Comparison of ENCODE assay signal across 18 cellular contexts in the genomic region with DNA sequence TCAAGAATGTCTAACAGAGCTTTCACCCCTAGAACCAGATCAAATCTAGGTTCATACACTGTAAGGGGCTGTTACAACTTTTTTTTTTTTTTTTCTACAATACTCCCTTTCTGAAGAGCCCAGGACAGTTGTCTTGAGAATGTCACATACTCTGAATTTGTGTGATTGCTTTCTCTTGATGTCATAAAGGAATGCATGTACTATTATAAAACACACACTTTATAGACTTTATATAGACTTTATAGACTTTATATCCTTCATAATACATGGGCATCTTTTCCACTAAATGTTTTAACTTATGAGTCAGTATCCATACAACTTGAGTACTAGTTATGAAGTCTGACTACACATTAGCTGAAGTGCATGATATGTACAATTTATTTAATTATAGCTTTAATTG. TPM values are rescaled to one million over a fixed set of nuclear protein-coding genes. Genes with fewer than 3 reads are reported as not detected.
DNase-seq lines count a peak whose midpoint lies in the region; ATAC-seq and TF ChIP-seq lines count a peak whose summit lies in the region.
"Had no signal": no experiment of that assay in that cellular context is flagged by ENCODE, and none has a peak within 500 bp of the region (broad histone marks: within the 10 kb centered on the region; RNA-seq: fewer than 3 reads in every experiment).

No MANE protein-coding gene starts in this region.

- ATAC-seq in activated T-cell treated with anti-CD3 and anti-CD28 coated beads, Interleukin-2, amount 50 U/mL, for 72 hours (replicated peaks in 1 of 2): no peak
- no peak for ATAC-seq in activated T-cell treated with anti-CD3 and anti-CD28 coated beads, Interleukin-2, amount 50 U/mL, for 4 hours
- ATAC-seq in memory B cell (ENCODE audit: low read depth): no peak
- ATAC-seq in GM18907 (IDR thresholded peaks at IDR 0.05; ENCODE audit: unreplicated experiment): no peak
- ATAC-seq in GM21723 (IDR thresholded peaks at IDR 0.05; ENCODE audit: unreplicated experiment): no peak
- ATAC-seq: HCT116, HepG2 had no signal

- no peak overlapping the region for H3K4me3 ChIP-seq in neural progenitor cell
- H3K4me3 ChIP-seq: BLaER1 had no signal

- no peak overlapping the region for H3K27ac ChIP-seq in neural progenitor cell
- H3K27ac ChIP-seq: 22Rv1, BLaER1 had no signal

- no peaks in the 10 kb centered on the region for H3F3A ChIP-seq in neural progenitor cell (ENCODE audit: low read depth)

- peaks cover 6 to 17% of the 10 kb centered on the region in 2 donors for H3K9me3 Mint-ChIP-seq in activated T-cell treated with anti-CD3 and anti-CD28 coated beads, Interleukin-2, amount 50 U/mL, for 72 hours
- peaks cover 24% of the 10 kb centered on the region for H3K9me3 Mint-ChIP-seq in activated T-cell treated with anti-CD3 and anti-CD28 coated beads, Interleukin-2, amount 50 U/mL, for 4 hours
- H3K9me3 Mint-ChIP-seq in IgD-negative memory B cell: peaks cover 3 to 16% (median 4%) of the 10 kb centered on the region in 3 donors
- H3K9me3 Mint-ChIP-seq in memory B cell: peaks cover 19% of the 10 kb centered on the region
- H3K9me3 Mint-ChIP-seq in neural progenitor cell: peaks cover 67% of the 10 kb centered on the region

- no peak for TF ChIP-seq CTCF in neural progenitor cell (IDR thresholded peaks at IDR 0.05)

- H4K20me1 ChIP-seq in neural progenitor cell (ENCODE audit: low read depth): no peaks in the 10 kb centered on the region

- H2AFZ ChIP-seq in neural progenitor cell (replicated peaks): no peak overlapping the region

- no peaks in the 10 kb centered on the region for H3K27me3 ChIP-seq in neural progenitor cell
- H3K27me3 ChIP-seq: BLaER1 had no signal

- peaks cover 20% of the 10 kb centered on the region for H3K36me3 ChIP-seq in neural progenitor cell

- no peak for DNase-seq in activated T-cell treated with anti-CD3 and anti-CD28 coated beads, Interleukin-2, amount 50 U/mL, for 72 hours
- DNase-seq in activated T-cell treated with anti-CD3 and anti-CD28 coated beads, Interleukin-2, amount 50 U/mL, for 4 hours: no peak
- DNase-seq in memory B cell (ENCODE audit: low spot score in 2 of 2) (no peak), neural progenitor cell (ENCODE audit: low spot score) (no peak)
- DNase-seq: Calu3; CD4-positive, alpha-beta memory T cell; DMS79 treated with DMSO at 0.1 percent for 48 hours; EL; GOT3; H7 had no signal

- H3K4me1 Mint-ChIP-seq in activated T-cell treated with anti-CD3 and anti-CD28 coated beads, Interleukin-2, amount 50 U/mL, for 72 hours (ENCODE audit: low read depth): no peaks in the 10 kb centered on the region
- peaks cover 5% of the 10 kb centered on the region for H3K4me1 Mint-ChIP-seq in activated T-cell treated with anti-CD3 and anti-CD28 coated beads, Interleukin-2, amount 50 U/mL, for 4 hours (ENCODE audit: low read depth)
- H3K4me1 Mint-ChIP-seq in IgD-negative memory B cell (peaks cover 5 to 13% (median 9%) of the 10 kb centered on the region in 3 donors), memory B cell (peaks cover 11% of the 10 kb centered on the region), neural progenitor cell (no peaks in the 10 kb centered on the region)
- H3K4me1 Mint-ChIP-seq: CD14-positive monocyte had no signal

- H3K4me3 Mint-ChIP-seq in activated T-cell treated with anti-CD3 and anti-CD28 coated beads, Interleukin-2, amount 50 U/mL, for 72 hours: no peak overlapping the region
- no peak overlapping the region for H3K4me3 Mint-ChIP-seq in activated T-cell treated with anti-CD3 and anti-CD28 coated beads, Interleukin-2, amount 50 U/mL, for 4 hours
- no peak overlapping the region for H3K4me3 Mint-ChIP-seq in IgD-negative memory B cell
- H3K4me3 Mint-ChIP-seq in memory B cell: no peak overlapping the region
- no peak overlapping the region for H3K4me3 Mint-ChIP-seq in neural progenitor cell
- H3K4me3 Mint-ChIP-seq: CD14-positive monocyte; CD4-positive, alpha-beta memory T cell had no signal

- no peaks in the 10 kb centered on the region for H3K27me3 Mint-ChIP-seq in activated T-cell treated with anti-CD3 and anti-CD28 coated beads, Interleukin-2, amount 50 U/mL, for 72 hours (ENCODE audit: low read depth)
- H3K27me3 Mint-ChIP-seq in activated T-cell treated with anti-CD3 and anti-CD28 coated beads, Interleukin-2, amount 50 U/mL, for 4 hours (ENCODE audit: low read depth): no peaks in the 10 kb centered on the region
- H3K27me3 Mint-ChIP-seq in IgD-negative memory B cell (no peaks in the 10 kb centered on the region), memory B cell (no peaks in the 10 kb centered on the region), neural progenitor cell (ENCODE audit: insufficient read depth, low read depth) (no peaks in the 10 kb centered on the region)
- H3K27me3 Mint-ChIP-seq: CD4-positive, alpha-beta memory T cell had no signal

- H3K79me2 ChIP-seq in neural progenitor cell (ENCODE audit: low read depth): peaks cover 97% of the 10 kb centered on the region

- H3K27ac Mint-ChIP-seq in activated T-cell treated with anti-CD3 and anti-CD28 coated beads, Interleukin-2, amount 50 U/mL, for 72 hours: peak overlapping the region; percentile 50
- peak overlapping the region in 2 of 3 donors; percentile 5 to 28 for H3K27ac Mint-ChIP-seq in IgD-negative memory B cell
- H3K27ac Mint-ChIP-seq in memory B cell: peak overlapping the region; percentile 78
- H3K27ac Mint-ChIP-seq in neural progenitor cell: no peak overlapping the region
- H3K27ac Mint-ChIP-seq: CD14-positive monocyte had no signal

- peaks cover 5 to 19% of the 10 kb centered on the region in 2 donors for H3K36me3 Mint-ChIP-seq in activated T-cell treated with anti-CD3 and anti-CD28 coated beads, Interleukin-2, amount 50 U/mL, for 72 hours (ENCODE audit: insufficient read depth in 2 of 2)
- H3K36me3 Mint-ChIP-seq in activated T-cell treated with anti-CD3 and anti-CD28 coated beads, Interleukin-2, amount 50 U/mL, for 4 hours (ENCODE audit: insufficient read depth): peaks cover 13% of the 10 kb centered on the region
- H3K36me3 Mint-ChIP-seq in IgD-negative memory B cell: peaks cover 16% of the 10 kb centered on the region
- H3K36me3 Mint-ChIP-seq in memory B cell: peaks cover 36% of the 10 kb centered on the region
- H3K36me3 Mint-ChIP-seq in neural progenitor cell: peaks cover 55% of the 10 kb centered on the region

- no peaks in the 10 kb centered on the region for H3K4me1 ChIP-seq in neural progenitor cell
- H3K4me1 ChIP-seq: BLaER1 had no signal

- no peak overlapping the region for H3K9ac ChIP-seq in neural progenitor cell
- H3K9ac ChIP-seq: BLaER1 had no signal

- H3K9me3 ChIP-seq in neural progenitor cell (ENCODE audit: low read depth): peaks cover 9% of the 10 kb centered on the region

- no peak overlapping the region for H3K4me2 ChIP-seq in neural progenitor cell
- H3K4me2 ChIP-seq: BLaER1 had no signal

RNA-seq across cellular contexts. Expression of gene RFX7, which starts 26.3 kb away (rescaled TPM):
- total RNA-seq in activated T-cell treated with anti-CD3 and anti-CD28 coated beads, Interleukin-2, amount 50 U/mL, for 72 hours: 10 to 100 TPM; 37.3 to 44.4 TPM
- total RNA-seq in activated T-cell treated with anti-CD3 and anti-CD28 coated beads, Interleukin-2, amount 50 U/mL, for 4 hours: 10 to 100 TPM; 15.3 to 17.5 (median 17.3) TPM
- polyA plus RNA-seq in IgD-negative memory B cell: 3.4 TPM
- total RNA-seq in neural progenitor cell (ENCODE audit: low replicate concordance): 16.4 and 24.1 TPM in 2 replicates
